Comparison of ENCODE assay signal across 29 cellular contexts in the genomic region with DNA sequence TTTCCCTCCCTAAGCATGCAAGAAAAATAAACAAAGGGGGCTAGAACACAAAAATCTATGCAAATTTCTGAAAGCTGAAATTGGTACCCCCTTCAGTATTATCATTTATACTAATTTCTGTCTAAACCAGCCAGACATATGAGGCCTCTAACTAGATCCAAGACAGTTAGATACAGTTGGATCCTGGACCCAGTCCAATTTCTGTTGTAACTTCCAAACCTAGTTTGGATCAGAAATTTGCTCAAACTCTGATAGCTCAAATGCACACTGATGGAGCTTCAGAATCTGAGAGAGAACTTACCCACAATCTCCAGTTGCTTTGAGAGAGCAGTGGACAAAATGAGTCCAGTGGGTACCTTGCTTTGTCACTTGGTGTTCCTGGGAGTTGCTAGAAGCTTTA.
"Had no signal": no experiment of that assay in that cellular context is flagged by ENCODE, and none has a peak within 500 bp of the region (broad histone marks: within the 10 kb centered on the region; RNA-seq: fewer than 3 reads in every experiment).

No MANE protein-coding gene starts in this region.

- H3K4me3 ChIP-seq: breast epithelium, Peyer's patch, SJCRH30 had no signal

- H3K27ac Mint-ChIP-seq: activated CD8-positive, alpha-beta T cell treated with anti-CD3 and anti-CD28 coated beads for 36 hours; activated naive CD4-positive, alpha-beta T cell treated with anti-CD3 and anti-CD28 coated beads, Interleukin-2, amount 10 ng/mL, durations not matched to agents 7 days and 5 days; activated naive CD8-positive, alpha-beta T cell treated with anti-CD3 and anti-CD28 coated beads for 36 hours; activated T-cell treated with anti-CD3 and anti-CD28 coated beads, Interleukin-2, amount 50 U/mL, for 72 hours; activated T-helper 2 cell treated with anti-CD3 and anti-CD28 coated beads, Interferon-gamma antibody, Interleukin-2, Interleukin-4, amounts not matched to agents 10 μg/mL and 5 μg/mL and 100 μg/mL, durations not matched to agents 14 hours and 24 hours and 36 hours; T-helper 2 cell treated with Interferon-gamma antibody and Interleukin-4, amounts not matched to agents 5 μg/mL and 100 μg/mL, for 36 hours had no signal

- DNase-seq: activated CD4-positive, alpha-beta T cell treated with anti-CD3 and anti-CD28 coated beads for 4 hours; activated CD8-positive, alpha-beta memory T cell treated with anti-CD3 and anti-CD28 coated beads, Interleukin-2, amount 50 U/mL, for 4 hours; activated CD8-positive, alpha-beta T cell treated with anti-CD3 and anti-CD28 coated beads for 36 hours; activated gamma-delta T cell treated with Interleukin-2 at 50 U/mL for 16 hours; activated naive CD4-positive, alpha-beta T cell treated with anti-CD3 and anti-CD28 coated beads, Interleukin-2, amount 10 ng/mL, durations not matched to agents 7 days and 5 days; activated naive CD8-positive, alpha-beta T cell treated with anti-CD3 and anti-CD28 coated beads for 36 hours; activated T-cell treated with anti-CD3 and anti-CD28 coated beads, Interleukin-2, amount 50 U/mL, for 72 hours; aorta; Karpas-422; MM.1S; NCI-H1105; NCI-H1436; NCI-H1694 treated with DMSO at 0.1 percent for 48 hours; NCI-H2029 treated with DMSO at 0.1 percent for 48 hours; NCI-H345; NCI-H510A; NCI-H69; NK-92 treated with Interleukin-12 subunit alpha and Interleukin-12 subunit beta, amount 100 ng/mL, for 24 hours; OCI-M1; Peyer's patch; Right ventricle myocardium superior; SJCRH30; SW 1271 had no signal

- H3K27me3 ChIP-seq: breast epithelium, Peyer's patch, SJCRH30 had no signal

- H3K27ac ChIP-seq: breast epithelium, Peyer's patch, RWPE1, SJCRH30 had no signal

- H3K27me3 Mint-ChIP-seq: activated CD8-positive, alpha-beta T cell treated with anti-CD3 and anti-CD28 coated beads for 36 hours; activated naive CD4-positive, alpha-beta T cell treated with anti-CD3 and anti-CD28 coated beads, Interleukin-2, amount 10 ng/mL, durations not matched to agents 7 days and 5 days; activated naive CD8-positive, alpha-beta T cell treated with anti-CD3 and anti-CD28 coated beads for 36 hours had no signal

- H3K4me1 ChIP-seq: SJCRH30 had no signal

- ATAC-seq: activated CD4-positive, CD25-positive, alpha-beta regulatory T cell treated with anti-CD3 and anti-CD28 coated beads, Interleukin-2, amount 50 U/mL, for 24 hours; activated CD8-positive, alpha-beta T cell treated with anti-CD3 and anti-CD28 coated beads for 36 hours; activated T-cell treated with anti-CD3 and anti-CD28 coated beads, Interleukin-2, amount 50 U/mL, for 72 hours; SK-N-SH treated with all-trans-retinoic acid at 6 μM for 48 hours had no signal

- H3K4me3 Mint-ChIP-seq: activated CD8-positive, alpha-beta T cell treated with anti-CD3 and anti-CD28 coated beads for 36 hours; activated naive CD4-positive, alpha-beta T cell treated with anti-CD3 and anti-CD28 coated beads, Interleukin-2, amount 10 ng/mL, durations not matched to agents 7 days and 5 days; activated naive CD8-positive, alpha-beta T cell treated with anti-CD3 and anti-CD28 coated beads for 36 hours; activated T-cell treated with anti-CD3 and anti-CD28 coated beads, Interleukin-2, amount 50 U/mL, for 72 hours; T-helper 2 cell treated with Interferon-gamma antibody and Interleukin-4, amounts not matched to agents 5 μg/mL and 100 μg/mL, for 36 hours had no signal

- H3K36me3 ChIP-seq: breast epithelium, SJCRH30 had no signal

- H3K9me3 ChIP-seq: breast epithelium, SJCRH30 had no signal
